Comparison of ENCODE assay signal across 8 cellular contexts in the genomic region with DNA sequence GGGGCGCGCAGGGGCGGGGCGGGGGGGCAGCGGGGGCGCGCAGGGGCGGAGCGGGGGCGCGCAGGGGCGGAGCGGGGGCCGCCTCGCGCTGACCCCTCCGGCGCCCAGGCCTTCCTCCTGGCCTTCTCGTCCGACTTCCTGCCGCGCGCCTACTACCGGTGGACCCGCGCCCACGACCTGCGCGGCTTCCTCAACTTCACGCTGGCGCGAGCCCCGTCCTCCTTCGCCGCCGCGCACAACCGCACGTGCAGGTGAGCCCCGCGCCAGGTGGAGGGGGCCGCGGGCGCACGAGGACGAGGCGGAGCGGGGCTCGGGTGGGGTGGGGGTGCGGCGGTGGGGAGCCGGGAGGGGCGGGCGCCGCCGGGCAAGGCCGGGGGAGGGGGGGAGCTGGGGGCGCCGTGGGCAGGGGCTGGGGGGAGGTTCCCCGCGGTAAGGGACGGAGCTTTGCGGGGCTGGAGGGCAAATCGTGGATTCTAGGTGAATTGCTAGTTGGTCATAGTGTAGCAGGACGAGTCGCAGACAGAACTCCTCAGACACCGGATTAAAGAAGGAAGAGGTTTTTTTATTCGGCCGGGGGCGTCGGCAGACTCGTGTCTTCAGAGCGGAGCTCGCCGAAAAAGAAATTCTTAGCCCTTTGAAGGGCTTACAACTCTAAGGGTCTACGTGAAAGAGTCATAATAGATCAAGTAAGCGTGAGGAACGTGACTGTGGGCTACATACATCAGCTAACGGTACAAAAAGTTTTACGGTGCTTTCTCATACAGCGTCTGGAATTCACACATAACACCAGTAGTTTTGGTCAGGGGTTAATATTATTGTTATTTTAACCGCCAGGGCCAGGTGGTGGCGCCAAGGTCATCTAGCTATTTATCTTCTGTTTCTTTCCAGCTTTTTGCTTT. TPM values are rescaled to one million over a fixed set of nuclear protein-coding genes. Genes with fewer than 3 reads are reported as not detected.
DNase-seq lines count a peak whose midpoint lies in the region; ATAC-seq, FAIRE-seq and TF ChIP-seq lines count a peak whose summit lies in the region.

No MANE protein-coding gene starts in this region.

- H2BK120ac ChIP-seq in H1 (replicated peaks; ENCODE audit: low read depth, low read length) (no peak overlapping the region), mesenchymal stem cell (ENCODE audit: low read depth, low read length) (peak overlapping the region; percentile 27)

- H3K79me2 ChIP-seq in H1 (ENCODE audit: control insufficient read depth in 1 of 2, insufficient read depth in 2 of 2, low read length in 2 of 2) = no peaks in the 10 kb centered on the region; a peak in 2 of 4 replicates

- peaks cover 24% of the 10 kb centered on the region for H3K27me3 Mint-ChIP-seq in activated CD4-positive, alpha-beta T cell treated with anti-CD3 and anti-CD28 coated beads, Interleukin-2, amount 10 ng/mL, durations not matched to agents 24 days and 14 days

- H3K56ac ChIP-seq in H1 (replicated peaks; ENCODE audit: insufficient read length, low read depth, low read length) = peak overlapping the region; percentile 77

- intact Hi-C loops in activated CD4-positive, alpha-beta T cell treated with anti-CD3 and anti-CD28 coated beads, Interleukin-2, amount 10 ng/mL, durations not matched to agents 24 days and 14 days (cut with micrococcal nuclease) = loop anchor here (2.0 to 5.0 kb wide), 2 partner anchors 68 to 116 kb away; a partner anchor contains a TSS
- intact Hi-C loops in thyroid gland (cut with DNase I) = no loop called here

- peak in 2 of 3 experiments; percentile 41 to 59 for DNase-seq in NCI-H1417 (lab: John Stamatoyannopoulos, UW)
- no peak for DNase-seq in NCI-H1417 treated with DMSO at 0.1 percent for 48 hours (lab: John Stamatoyannopoulos, UW)
- DNase-seq in NAMALWA (ENCODE audit: low spot score) = peak; percentile 25
- DNase-seq in activated CD4-positive, alpha-beta T cell treated with anti-CD3 and anti-CD28 coated beads, Interleukin-2, amount 10 ng/mL, durations not matched to agents 24 days and 14 days = peak; percentile 85
- peak in 1 of 2 experiments; percentile 71 for DNase-seq in H1 (ENCODE audit: low read depth in 1 of 2, low spot score in 2 of 2)
- DNase-seq in mesenchymal stem cell = peak; percentile 50
- DNase-seq in thyroid gland = peak; percentile 53 to 55

- no peak overlapping the region for H3K4ac ChIP-seq in H1 (replicated peaks; ENCODE audit: insufficient read length, low read depth, low read length)
- peak overlapping the region in 1 of 2 experiments; percentile 59 for H3K4ac ChIP-seq in mesenchymal stem cell (ENCODE audit: low read depth in 1 of 2, low read length in 2 of 2)

- H2AK5ac ChIP-seq in H1 (ENCODE audit: low read depth, low read length) (no peak overlapping the region), mesenchymal stem cell (ENCODE audit: low read length, severe bottlenecking) (no peak overlapping the region)

- POLR2A ChIA-PET in H1 (lab: Charles Lee; ENCODE audit: partially characterized antibody) = interaction anchor here (1.0 to 1.6 kb wide), 2 partner anchors 15 to 97 kb away, joined by 3 to 6 read pairs; a partner anchor contains a TSS

- no peak overlapping the region for H2BK20ac ChIP-seq in H1 (ENCODE audit: low read length)

- H3K4me1 ChIP-seq in H1 (replicated peaks in 1 of 4; ENCODE audit: control insufficient read depth in 3 of 4, insufficient read depth in 4 of 4, low read length in 3 of 4) = peaks cover 0 to 18% (median 10%) of the 10 kb centered on the region in 4 experiments; a peak in 6 of 7 replicates
- H3K4me1 ChIP-seq in mesenchymal stem cell (ENCODE audit: control insufficient read depth, insufficient read depth, low read depth, low read length) = peaks cover 11% of the 10 kb centered on the region
- peaks cover 8 to 9% of the 10 kb centered on the region in 2 donors for H3K4me1 ChIP-seq in thyroid gland

- H3K36me3 ChIP-seq in H1 (ENCODE audit: control insufficient read depth in 2 of 4, insufficient read depth in 4 of 4, low read length in 3 of 4) (no peaks in the 10 kb centered on the region), mesenchymal stem cell (ENCODE audit: control insufficient read depth in 1 of 2, insufficient read depth in 2 of 2, low read depth in 1 of 2, low read length in 2 of 2) (peaks cover 0 to 4% of the 10 kb centered on the region in 2 experiments), thyroid gland (no peaks in the 10 kb centered on the region)

- TF ChIP-seq RAD21 in H1 (IDR thresholded peaks at IDR 0.05 in 1 of 2, conservative IDR thresholded peaks at IDR 0.05 in 1 of 2; ENCODE audit: low read depth in 2 of 2, low read length in 2 of 2) = peak in 1 of 2 experiments; percentile 22; a peak in 1 of 4 replicates

- no peak overlapping the region for H4K5ac ChIP-seq in H1 (ENCODE audit: insufficient read length, low read depth, low read length)

- H3K23ac ChIP-seq in H1 (ENCODE audit: insufficient read length) = no peak overlapping the region
- no peak overlapping the region for H3K23ac ChIP-seq in mesenchymal stem cell (ENCODE audit: low read length in 2 of 2)

- H2BK15ac ChIP-seq in H1 (ENCODE audit: low read length) = 0 out of 2 replicates have a peak overlapping the region, but pooled peaks have one; percentile 81
- H2BK15ac ChIP-seq in mesenchymal stem cell (ENCODE audit: low read depth, poor library complexity, severe bottlenecking) = no peak overlapping the region

- FAIRE-seq in H1 (lab: Jason Lieb, UNC) = no peak

- H3K27ac ChIP-seq in H1 (ENCODE audit: low read depth, low read length) = no peak overlapping the region; the same call in 1 of the 2 replicates
- H3K27ac ChIP-seq in mesenchymal stem cell (ENCODE audit: low read length, poor library complexity, severe bottlenecking) = no peak overlapping the region
- H3K27ac ChIP-seq in thyroid gland = peak overlapping the region in 1 of 3 donors; percentile 74

- H3K9me3 Mint-ChIP-seq in activated CD4-positive, alpha-beta T cell treated with anti-CD3 and anti-CD28 coated beads, Interleukin-2, amount 10 ng/mL, durations not matched to agents 24 days and 14 days = no peaks in the 10 kb centered on the region

- TF ChIP-seq CTCF in H1 (IDR thresholded peaks at IDR 0.05; ENCODE audit: control extremely low read depth in 1 of 3, insufficient read depth in 1 of 3, low read depth in 1 of 3, low read length in 3 of 3) (peak in 2 of 3 experiments; percentile 12; a peak in 2 of 4 replicates), thyroid gland (IDR thresholded peaks at IDR 0.05) (peak in 2 of 6 experiments; percentile 15 to 32)

- H3K4me2 ChIP-seq in H1 (ENCODE audit: insufficient read depth in 1 of 2, low read depth in 2 of 2, low read length in 2 of 2) = peak overlapping the region; percentile 65 to 85
- peak overlapping the region; percentile 82 for H3K4me2 ChIP-seq in mesenchymal stem cell (ENCODE audit: low read length, poor library complexity, severe bottlenecking)

- H3K27me3 ChIP-seq in H1 (replicated peaks in 1 of 4; ENCODE audit: control insufficient read depth in 3 of 4, extremely low read depth in 1 of 4, insufficient read depth in 3 of 4, low read length in 3 of 4) = no peaks in the 10 kb centered on the region
- peaks cover 2 to 33% of the 10 kb centered on the region in 2 experiments for H3K27me3 ChIP-seq in mesenchymal stem cell (ENCODE audit: control insufficient read depth in 1 of 2, insufficient read depth in 1 of 2, low read length in 2 of 2)
- H3K27me3 ChIP-seq in thyroid gland = no peaks in the 10 kb centered on the region

- no peak for TF ChIP-seq EP300 in H1 (IDR thresholded peaks at IDR 0.05; ENCODE audit: borderline replicate concordance in 1 of 2, low read depth in 2 of 2, low read length in 2 of 2)

- peak overlapping the region in 2 of 4 experiments; percentile 29 to 40; a peak in 4 of 7 replicates for H3K9ac ChIP-seq in H1 (replicated peaks in 1 of 4; ENCODE audit: extremely low read depth in 1 of 4, low read depth in 3 of 4, low read length in 3 of 4)
- peak overlapping the region; percentile 86 for H3K9ac ChIP-seq in mesenchymal stem cell (ENCODE audit: low read length)

- H4K91ac ChIP-seq in H1 (replicated peaks; ENCODE audit: insufficient read length, low read length) (peak overlapping the region; percentile 85), mesenchymal stem cell (ENCODE audit: low read length) (no peak overlapping the region)

- H2BK12ac ChIP-seq in H1 (ENCODE audit: low read depth, low read length) = no peak overlapping the region
- H2BK12ac ChIP-seq in mesenchymal stem cell (ENCODE audit: low read length in 2 of 2) = no peak overlapping the region

- H2BK5ac ChIP-seq in H1 (ENCODE audit: low read depth, low read length) (no peak overlapping the region), mesenchymal stem cell (ENCODE audit: low read depth, low read length, poor library complexity, severe bottlenecking) (no peak overlapping the region)

- H4K8ac ChIP-seq in H1 (ENCODE audit: extremely low read depth, insufficient read depth, low read length) (peak overlapping the region; percentile 90), mesenchymal stem cell (ENCODE audit: low read length) (peak overlapping the region; percentile 35)

- no peaks in the 10 kb centered on the region for H3K79me1 ChIP-seq in H1 (ENCODE audit: low read depth, low read length)
- no peaks in the 10 kb centered on the region for H3K79me1 ChIP-seq in mesenchymal stem cell (replicated peaks; ENCODE audit: low read length, poor library complexity, severe bottlenecking)

- H3K18ac ChIP-seq in H1 (ENCODE audit: extremely low read depth, low read length) (0 out of 2 replicates have a peak overlapping the region, but pooled peaks have one; percentile 48), mesenchymal stem cell (ENCODE audit: low read depth in 1 of 2, low read length in 2 of 2) (peak overlapping the region; percentile 77 to 95)

- peak overlapping the region; percentile 86 for H3K4me3 Mint-ChIP-seq in activated CD4-positive, alpha-beta T cell treated with anti-CD3 and anti-CD28 coated beads, Interleukin-2, amount 10 ng/mL, durations not matched to agents 24 days and 14 days

- no peaks in the 10 kb centered on the region for H3K36me3 Mint-ChIP-seq in activated CD4-positive, alpha-beta T cell treated with anti-CD3 and anti-CD28 coated beads, Interleukin-2, amount 10 ng/mL, durations not matched to agents 24 days and 14 days (ENCODE audit: low read depth)

- H3K9me3 ChIP-seq in H1 (ENCODE audit: insufficient read depth in 2 of 2, low read depth in 1 of 2, low read length in 1 of 2) = no peaks in the 10 kb centered on the region
- H3K9me3 ChIP-seq in mesenchymal stem cell (ENCODE audit: control insufficient read depth, low read length) = no peaks in the 10 kb centered on the region
- H3K9me3 ChIP-seq in thyroid gland = no peaks in the 10 kb centered on the region

- H3K4me3 ChIP-seq in H1 (ENCODE audit: extremely low read depth in 1 of 4, insufficient read depth in 2 of 4, low read depth in 3 of 4, low read length in 4 of 4) = peak overlapping the region; percentile 61 to 75 (median 62)
- peak overlapping the region; percentile 82 to 86 for H3K4me3 ChIP-seq in mesenchymal stem cell (ENCODE audit: insufficient read depth in 1 of 2, low read depth in 1 of 2, low read length in 2 of 2)
- peak overlapping the region in 2 of 3 donors; percentile 18 to 80 for H3K4me3 ChIP-seq in thyroid gland (replicated peaks in 1 of 3)

- WGBS in H1 (ENCODE audit: extremely low coverage in 1 of 2, insufficient coverage in 1 of 2, insufficient read length in 1 of 2, insufficient replicate concordance in 2 of 2, low coverage in 1 of 2, low lambda C conversion rate in 2 of 2, missing lambda C conversion rate in 1 of 2), 2 experiments = 3% methylated on average over 23 of the region's 83 CpGs; no CpG with 5 or more reads in 1 of the 2 experiments
- under 1% methylated on average over 50 of the region's 83 CpGs for WGBS in mesenchymal stem cell
- WGBS in thyroid gland, 2 donors = 2 to 3% methylated on average over 24 to 29 of the region's 83 CpGs

- TF ChIP-seq POLR2A in H1 (IDR thresholded peaks at IDR 0.05; ENCODE audit: control extremely low read depth in 1 of 2, low read depth in 2 of 2, low read length in 2 of 2) = no peak
- no peak for TF ChIP-seq POLR2A in thyroid gland (IDR thresholded peaks at IDR 0.05)

- no peak overlapping the region for H3K14ac ChIP-seq in H1 (ENCODE audit: insufficient read length)
- H3K14ac ChIP-seq in mesenchymal stem cell (ENCODE audit: low read length in 2 of 2) = no peak overlapping the region

- H2AFZ ChIP-seq in H1 (ENCODE audit: low read length) (no peak overlapping the region), mesenchymal stem cell (ENCODE audit: low read depth, low read length) (peak overlapping the region; percentile 90)

- peak overlapping the region; percentile 81 for H3K27ac Mint-ChIP-seq in activated CD4-positive, alpha-beta T cell treated with anti-CD3 and anti-CD28 coated beads, Interleukin-2, amount 10 ng/mL, durations not matched to agents 24 days and 14 days

- H3K4me1 Mint-ChIP-seq in activated CD4-positive, alpha-beta T cell treated with anti-CD3 and anti-CD28 coated beads, Interleukin-2, amount 10 ng/mL, durations not matched to agents 24 days and 14 days = peaks cover 13% of the 10 kb centered on the region

- peaks cover 7% of the 10 kb centered on the region; the same call in 1 of the 2 replicates for H3K23me2 ChIP-seq in H1 (ENCODE audit: low read depth, low read length)

- H4K20me1 ChIP-seq in H1 (replicated peaks in 1 of 2; ENCODE audit: control insufficient read depth in 1 of 2, insufficient read depth in 2 of 2, low read length in 2 of 2) = no peaks in the 10 kb centered on the region

- no peak for ATAC-seq in GM19452 (IDR thresholded peaks at IDR 0.05; ENCODE audit: unreplicated experiment)

- CTCF ChIA-PET in H1 (lab: Charles Lee; ENCODE audit: partially characterized antibody) = interaction anchor here (0.7 to 1.5 kb wide), 6 partner anchors 11 to 145 kb away, joined by 3 to 6 read pairs (median 3); a partner anchor contains a TSS

RNA-seq across cellular contexts. Expression of a gene that starts 29.9 kb away (rescaled TPM):
- total RNA-seq in activated CD4-positive, alpha-beta T cell treated with anti-CD3 and anti-CD28 coated beads, Interleukin-2, amount 10 ng/mL, durations not matched to agents 24 days and 14 days = 2.8 and 3.5 TPM in 2 replicates
- 6.5 and 6.9 TPM in 2 replicates for total RNA-seq in H1 (2021; fragmentation: NEBNext Ultra II Directional; extraction: Animal tissue kit (Norgen Biotek cat#: 25700))
- 3.2 and 4.1 TPM in 2 replicates for polyA plus RNA-seq in H1 (2011; rRNA removed)
- 1.9 TPM for polyA plus RNA-seq in H1 (2011; cell fraction: cytosol; rRNA removed)
- 10.6 TPM for polyA plus RNA-seq in H1 (2011; cell fraction: nucleus; rRNA removed)
- 3.6 to 5.8 TPM (median 4.8 TPM) in 4 replicates for polyA plus RNA-seq in H1 (2012, experiment 1 of 2)
- 2.6 TPM for polyA plus RNA-seq in H1 (2012, experiment 2 of 2)
- polyA plus RNA-seq in H1 (2013, experiment 1 of 2) = 4.2 TPM
- polyA plus RNA-seq in H1 (2013, experiment 2 of 2) = 4.2 TPM
- 4.3 and 4.8 TPM in 2 replicates for polyA minus RNA-seq in H1 (2011; rRNA and poly(A)+ RNA removed)
- 3.8 TPM for polyA minus RNA-seq in H1 (2011; cell fraction: cytosol; rRNA and poly(A)+ RNA removed)
- 11.1 TPM for polyA minus RNA-seq in H1 (2011; cell fraction: nucleus; rRNA and poly(A)+ RNA removed)
- 1.5 TPM for polyA plus RNA-seq in mesenchymal stem cell (2013, experiment 1 of 2)
- polyA plus RNA-seq in mesenchymal stem cell (2013, experiment 2 of 2) = 1.4 TPM
- total RNA-seq in thyroid gland = 1 to 10 TPM in 1 of 4 donors, under 1 TPM in 2, not detected in 1; 0.94 to 1.8 (median 0.98) TPM
